Comparison of ENCODE assay signal across 25 cellular contexts in the genomic region with DNA sequence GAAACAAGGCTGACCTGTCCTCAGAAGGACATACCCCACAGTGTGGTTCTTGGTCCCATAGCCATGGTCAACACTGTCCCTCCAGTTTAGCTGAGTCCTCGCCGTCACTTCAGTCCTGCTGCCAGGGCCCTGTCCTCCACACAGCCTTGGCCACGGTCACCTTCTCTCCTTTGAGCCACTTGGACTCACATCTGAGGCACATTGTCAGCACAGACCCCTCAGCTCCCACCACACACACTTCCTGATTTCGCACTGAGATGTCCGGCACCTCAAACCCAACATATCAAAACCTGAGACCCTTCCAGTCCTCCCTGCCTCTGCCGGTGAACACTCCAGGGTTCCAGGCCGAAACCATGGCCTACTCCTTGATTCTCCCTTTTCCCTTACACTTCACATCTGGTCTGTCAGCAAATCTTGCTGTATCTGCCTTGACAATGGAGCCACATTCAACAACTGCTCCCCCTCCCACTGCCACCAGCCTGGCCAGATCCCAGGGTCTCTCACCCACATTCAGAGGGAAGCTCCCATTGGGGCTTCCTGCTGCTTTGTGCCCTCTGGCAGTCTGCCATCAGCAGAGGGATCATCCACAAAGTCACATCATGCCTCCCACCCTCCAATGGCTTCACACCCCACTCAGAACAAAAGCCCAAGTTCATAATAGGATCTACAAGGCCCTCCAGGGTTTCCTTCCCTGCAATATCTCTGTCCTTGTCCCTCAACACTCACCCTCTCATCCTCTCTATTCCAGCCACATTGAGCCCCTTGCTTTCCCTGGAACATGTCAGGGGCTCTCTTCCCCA.
"Had no signal": no experiment of that assay in that cellular context is flagged by ENCODE, and none has a peak within 500 bp of the region (broad histone marks: within the 10 kb centered on the region; RNA-seq: fewer than 3 reads in every experiment).

No MANE protein-coding gene starts in this region.

- H3K27ac ChIP-seq: brain microvascular endothelial cell, cardiac muscle cell, KMS-11 had no signal

- H3K9me3 ChIP-seq: MG63 had no signal

- H3K27me3 ChIP-seq: brain microvascular endothelial cell, cardiac muscle cell, MG63 had no signal

- H3K4me1 Mint-ChIP-seq: activated CD4-positive, alpha-beta T cell treated with anti-CD3 and anti-CD28 coated beads, Interleukin-2, amount 10 ng/mL, durations not matched to agents 24 days and 14 days had no signal

- H3K36me3 ChIP-seq: brain microvascular endothelial cell, cardiac muscle cell, MG63 had no signal

- DNase-seq: activated B cell treated with CpG ODN at 0.5 μM for 24 hours; activated CD4-positive, alpha-beta T cell treated with anti-CD3 and anti-CD28 coated beads for 1 hour; activated CD4-positive, alpha-beta T cell treated with anti-CD3 and anti-CD28 coated beads, Interleukin-2, amount 10 ng/mL, durations not matched to agents 24 days and 14 days; activated CD4-positive, alpha-beta T cell treated with anti-CD3 and anti-CD28 coated beads, Interleukin-2, amount 50 U/mL, for 48 hours; activated effector memory CD4-positive, alpha-beta T cell treated with anti-CD3 and anti-CD28 coated beads, Interleukin-2, amount 50 U/mL, for 16 hours; activated naive CD4-positive, alpha-beta T cell treated with Interleukin-2 at 50 U/mL for 16 hours; activated T-cell treated with anti-CD3 and anti-CD28 coated beads, Interleukin-2, amount 50 U/mL, for 4 hours; amygdala; brain microvascular endothelial cell; MG63; MV-4-11; NCI-H1092 treated with DMSO at 0.1 percent for 48 hours; NCI-H1417 treated with DMSO at 0.1 percent for 48 hours; NCI-H1694; NCI-H2029; NCI-H2107; NCI-H446; NCI-H524; PC-3; SHP77; T-helper 9 cell had no signal

- H3K27ac Mint-ChIP-seq: activated B cell treated with CpG ODN at 0.5 μM for 24 hours; activated CD4-positive, alpha-beta T cell treated with anti-CD3 and anti-CD28 coated beads, Interleukin-2, amount 10 ng/mL, durations not matched to agents 24 days and 14 days; activated naive CD8-positive, alpha-beta T cell; T-helper 1 cell treated with Interleukin-12 subunit alpha and Interleukin-12 subunit beta and Interleukin-4 antibody, amounts not matched to agents 30 μg/mL and 1 μg/mL, for 36 hours had no signal

- H3K4me3 ChIP-seq: cardiac muscle cell, MG63 had no signal

- ATAC-seq: activated T-cell treated with anti-CD3 and anti-CD28 coated beads, Interleukin-2, amount 50 U/mL, for 4 hours; PC-3 had no signal

- H3K27me3 Mint-ChIP-seq: activated B cell treated with CpG ODN at 0.5 μM for 24 hours; activated CD4-positive, alpha-beta T cell treated with anti-CD3 and anti-CD28 coated beads, Interleukin-2, amount 10 ng/mL, durations not matched to agents 24 days and 14 days; activated naive CD8-positive, alpha-beta T cell had no signal

- H3K4me3 Mint-ChIP-seq: activated B cell treated with CpG ODN at 0.5 μM for 24 hours; activated CD4-positive, alpha-beta T cell treated with anti-CD3 and anti-CD28 coated beads, Interleukin-2, amount 10 ng/mL, durations not matched to agents 24 days and 14 days; activated naive CD8-positive, alpha-beta T cell; activated T-cell treated with anti-CD3 and anti-CD28 coated beads, Interleukin-2, amount 50 U/mL, for 4 hours; T-helper 1 cell treated with Interleukin-12 subunit alpha and Interleukin-12 subunit beta and Interleukin-4 antibody, amounts not matched to agents 30 μg/mL and 1 μg/mL, for 36 hours had no signal
